ENCODE assay signal across 1 cellular context in genomic region chr17:75393523-75394331, GRCh38.
TF ChIP-seq lines count a peak whose summit lies in the region.

No MANE protein-coding gene starts in this region.

TF ChIP-seq in H1, 55 proteins besides CTCF, POLR2A, EP300 and RAD21 (continued from another document):
- TF ChIP-seq CREB1 (IDR thresholded peaks at IDR 0.05) = peak; percentile 46; the same call in 1 of the 2 replicates
- TF ChIP-seq CHD2 (IDR thresholded peaks at IDR 0.05; ENCODE audit: low read length) = peak; percentile 89
- no peak for TF ChIP-seq ATF2 (IDR thresholded peaks at IDR 0.05; ENCODE audit: low read length)
- no peak for TF ChIP-seq USF2 (IDR thresholded peaks at IDR 0.05; ENCODE audit: low read length)
- peak; percentile 46 for TF ChIP-seq NANOG (IDR thresholded peaks at IDR 0.05; ENCODE audit: insufficient read depth, low read depth, low read length, poor library complexity, severe bottlenecking)
- TF ChIP-seq SP1 (IDR thresholded peaks at IDR 0.05; ENCODE audit: low read depth, low read length) = peak; percentile 93
- peak; percentile 91 for TF ChIP-seq TBP (IDR thresholded peaks at IDR 0.05; ENCODE audit: low read depth, low read length)
- peak; percentile 91; the same call in 1 of the 2 replicates for TF ChIP-seq GABPA (IDR thresholded peaks at IDR 0.05; ENCODE audit: borderline replicate concordance, insufficient read depth, low read length)
- TF ChIP-seq RBBP5 (IDR thresholded peaks at IDR 0.05; ENCODE audit: borderline replicate concordance, low read depth, low read length) = no peak; the same call in 1 of the 2 replicates
- TF ChIP-seq TAF7 (optimal IDR thresholded peaks at IDR 0.05; ENCODE audit: borderline replicate concordance, low read depth, low read length) = peak; percentile 65
- no peak for TF ChIP-seq SIRT6 (IDR thresholded peaks at IDR 0.05; ENCODE audit: low read length)
- TF ChIP-seq RFX5 (IDR thresholded peaks at IDR 0.05; ENCODE audit: borderline replicate concordance, low read depth, low read length) = no peak
- TF ChIP-seq EGR1 (IDR thresholded peaks at IDR 0.05; ENCODE audit: borderline replicate concordance, low read depth, low read length) = peak; percentile 73
- peak; percentile 30 for TF ChIP-seq MAX (IDR thresholded peaks at IDR 0.05)
- peak; percentile 74 for TF ChIP-seq ASH2L (IDR thresholded peaks at IDR 0.05; ENCODE audit: low read length)
- TF ChIP-seq TCF12 (IDR thresholded peaks at IDR 0.05; ENCODE audit: low read depth, low read length) = no peak
- no peak for TF ChIP-seq RXRA (IDR thresholded peaks at IDR 0.05; ENCODE audit: insufficient read depth, low read depth, low read length)
- peak; percentile 53; the same call in 1 of the 2 replicates for TF ChIP-seq GTF2F1 (IDR thresholded peaks at IDR 0.05; ENCODE audit: borderline replicate concordance, low read depth, low read length)
- no peak for TF ChIP-seq CBX8 (IDR thresholded peaks at IDR 0.05; ENCODE audit: borderline replicate concordance, low read depth, low read length)
- no peak for TF ChIP-seq RNF2 (IDR thresholded peaks at IDR 0.05; ENCODE audit: borderline replicate concordance, low read depth, low read length, missing control alignments, poor library complexity, severe bottlenecking)
- peak; percentile 57 to 85; a peak in 2 of 4 replicates for TF ChIP-seq SIN3A (conservative IDR thresholded peaks at IDR 0.05 in 1 of 2, IDR thresholded peaks at IDR 0.05 in 1 of 2; ENCODE audit: low read depth in 1 of 2, low read length in 2 of 2)
- 0 out of 2 replicates have a peak, but pooled peaks have one; percentile 11 for TF ChIP-seq PHF8 (conservative IDR thresholded peaks at IDR 0.05; ENCODE audit: low read depth, low read length)
- TF ChIP-seq SAP30 (IDR thresholded peaks at IDR 0.05; ENCODE audit: insufficient read depth, insufficient replicate concordance, low read length) = peak; percentile 24
- TF ChIP-seq JUND (IDR thresholded peaks at IDR 0.05; ENCODE audit: low read length) = 0 out of 2 replicates have a peak, but pooled peaks have one; percentile 3
- no peak for TF ChIP-seq MAFK (IDR thresholded peaks at IDR 0.05; ENCODE audit: low read depth, low read length)
- peak; percentile 57; the same call in 1 of the 2 replicates for TF ChIP-seq SP4 (IDR thresholded peaks at IDR 0.05; ENCODE audit: low read length)
- no peak for TF ChIP-seq BACH1 (IDR thresholded peaks at IDR 0.05; ENCODE audit: low read length)
- TF ChIP-seq YY1 (IDR thresholded peaks at IDR 0.05; ENCODE audit: low read depth, low read length) = no peak
- TF ChIP-seq POLR2AphosphoS5 (IDR thresholded peaks at IDR 0.05; ENCODE audit: low read depth, low read length) = peak; percentile 83
